ENCODE assay signal across 1 cellular context in the genomic region with DNA sequence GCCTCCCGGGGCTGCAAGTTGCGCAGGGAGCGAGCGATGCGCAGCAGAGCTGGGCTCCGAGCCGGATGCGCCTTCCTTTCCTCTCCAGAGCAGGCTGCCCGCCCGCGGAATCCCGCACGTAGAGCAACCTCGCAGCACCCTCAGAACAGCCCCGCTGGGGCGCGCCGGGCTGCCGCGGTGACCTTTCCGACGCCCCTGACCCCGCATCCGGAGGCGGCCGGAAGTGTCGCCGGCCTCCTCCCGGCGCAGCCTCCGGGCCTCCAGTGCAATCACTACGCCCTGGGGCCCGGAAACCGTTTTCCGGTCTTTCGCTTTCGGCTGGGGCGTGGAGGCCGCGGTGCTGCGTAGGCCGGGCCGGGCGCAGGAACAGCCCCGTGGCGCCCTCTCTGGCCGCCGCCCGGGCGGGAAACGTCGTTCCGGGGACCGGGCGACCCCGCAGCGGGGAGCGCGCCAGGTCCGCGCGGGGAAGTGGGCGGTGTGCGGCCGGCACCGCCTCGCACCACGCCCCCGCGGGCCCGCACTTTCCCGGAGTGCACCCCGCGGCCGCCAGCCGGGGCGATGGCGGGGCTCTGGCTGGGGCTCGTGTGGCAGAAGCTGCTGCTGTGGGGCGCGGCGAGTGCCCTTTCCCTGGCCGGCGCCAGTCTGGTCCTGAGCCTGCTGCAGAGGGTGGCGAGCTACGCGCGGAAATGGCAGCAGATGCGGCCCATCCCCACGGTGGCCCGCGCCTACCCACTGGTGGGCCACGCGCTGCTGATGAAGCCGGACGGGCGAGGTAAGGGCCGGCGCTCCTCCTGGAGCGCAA.
TF ChIP-seq lines count a peak whose summit lies in the region.

A gene (plus strand): TSS at position 302 of the 802 bp plus-strand sequence. CDS start 257 bp downstream, at position 559.

TF ChIP-seq in HepG2, 621 proteins besides CTCF, POLR2A, EP300 and RAD21 (continued from another document and continues in another):
- no peak; the same call in 1 of the 2 replicates for TF ChIP-seq HNRNPL (IDR thresholded peaks at IDR 0.05; ENCODE audit: low read depth, low read length)
- TF ChIP-seq, protein P1, sequence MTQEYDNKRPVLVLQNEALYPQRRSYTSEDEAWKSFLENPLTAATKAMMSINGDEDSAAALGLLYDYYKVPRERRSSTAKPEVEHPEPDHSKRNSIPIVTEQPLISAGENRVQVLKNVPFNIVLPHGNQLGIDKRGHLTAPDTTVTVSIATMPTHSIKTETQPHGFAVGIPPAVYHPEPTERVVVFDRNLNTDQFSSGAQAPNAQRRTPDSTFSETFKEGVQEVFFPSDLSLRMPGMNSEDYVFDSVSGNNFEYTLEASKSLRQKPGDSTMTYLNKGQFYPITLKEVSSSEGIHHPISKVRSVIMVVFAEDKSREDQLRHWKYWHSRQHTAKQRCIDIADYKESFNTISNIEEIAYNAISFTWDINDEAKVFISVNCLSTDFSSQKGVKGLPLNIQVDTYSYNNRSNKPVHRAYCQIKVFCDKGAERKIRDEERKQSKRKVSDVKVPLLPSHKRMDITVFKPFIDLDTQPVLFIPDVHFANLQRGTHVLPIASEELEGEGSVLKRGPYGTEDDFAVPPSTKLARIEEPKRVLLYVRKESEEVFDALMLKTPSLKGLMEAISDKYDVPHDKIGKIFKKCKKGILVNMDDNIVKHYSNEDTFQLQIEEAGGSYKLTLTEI (CRISPR knock-in tag; conservative IDR thresholded peaks at IDR 0.05) = no peak
- TF ChIP-seq HNRNPH1 (optimal IDR thresholded peaks at IDR 0.05; ENCODE audit: low read depth, low read length) = no peak
- TF ChIP-seq, protein P2, sequence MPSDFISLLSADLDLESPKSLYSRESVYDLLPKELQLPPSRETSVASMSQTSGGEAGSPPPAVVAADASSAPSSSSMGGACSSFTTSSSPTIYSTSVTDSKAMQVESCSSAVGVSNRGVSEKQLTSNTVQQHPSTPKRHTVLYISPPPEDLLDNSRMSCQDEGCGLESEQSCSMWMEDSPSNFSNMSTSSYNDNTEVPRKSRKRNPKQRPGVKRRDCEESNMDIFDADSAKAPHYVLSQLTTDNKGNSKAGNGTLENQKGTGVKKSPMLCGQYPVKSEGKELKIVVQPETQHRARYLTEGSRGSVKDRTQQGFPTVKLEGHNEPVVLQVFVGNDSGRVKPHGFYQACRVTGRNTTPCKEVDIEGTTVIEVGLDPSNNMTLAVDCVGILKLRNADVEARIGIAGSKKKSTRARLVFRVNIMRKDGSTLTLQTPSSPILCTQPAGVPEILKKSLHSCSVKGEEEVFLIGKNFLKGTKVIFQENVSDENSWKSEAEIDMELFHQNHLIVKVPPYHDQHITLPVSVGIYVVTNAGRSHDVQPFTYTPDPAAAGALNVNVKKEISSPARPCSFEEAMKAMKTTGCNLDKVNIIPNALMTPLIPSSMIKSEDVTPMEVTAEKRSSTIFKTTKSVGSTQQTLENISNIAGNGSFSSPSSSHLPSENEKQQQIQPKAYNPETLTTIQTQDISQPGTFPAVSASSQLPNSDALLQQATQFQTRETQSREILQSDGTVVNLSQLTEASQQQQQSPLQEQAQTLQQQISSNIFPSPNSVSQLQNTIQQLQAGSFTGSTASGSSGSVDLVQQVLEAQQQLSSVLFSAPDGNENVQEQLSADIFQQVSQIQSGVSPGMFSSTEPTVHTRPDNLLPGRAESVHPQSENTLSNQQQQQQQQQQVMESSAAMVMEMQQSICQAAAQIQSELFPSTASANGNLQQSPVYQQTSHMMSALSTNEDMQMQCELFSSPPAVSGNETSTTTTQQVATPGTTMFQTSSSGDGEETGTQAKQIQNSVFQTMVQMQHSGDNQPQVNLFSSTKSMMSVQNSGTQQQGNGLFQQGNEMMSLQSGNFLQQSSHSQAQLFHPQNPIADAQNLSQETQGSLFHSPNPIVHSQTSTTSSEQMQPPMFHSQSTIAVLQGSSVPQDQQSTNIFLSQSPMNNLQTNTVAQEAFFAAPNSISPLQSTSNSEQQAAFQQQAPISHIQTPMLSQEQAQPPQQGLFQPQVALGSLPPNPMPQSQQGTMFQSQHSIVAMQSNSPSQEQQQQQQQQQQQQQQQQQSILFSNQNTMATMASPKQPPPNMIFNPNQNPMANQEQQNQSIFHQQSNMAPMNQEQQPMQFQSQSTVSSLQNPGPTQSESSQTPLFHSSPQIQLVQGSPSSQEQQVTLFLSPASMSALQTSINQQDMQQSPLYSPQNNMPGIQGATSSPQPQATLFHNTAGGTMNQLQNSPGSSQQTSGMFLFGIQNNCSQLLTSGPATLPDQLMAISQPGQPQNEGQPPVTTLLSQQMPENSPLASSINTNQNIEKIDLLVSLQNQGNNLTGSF (CRISPR knock-in tag; IDR thresholded peaks at IDR 0.05) = no peak
- no peak for TF ChIP-seq ZNF841 (CRISPR knock-in tag; IDR thresholded peaks at IDR 0.05; ENCODE audit: borderline replicate concordance)
- TF ChIP-seq ZNF768 (CRISPR knock-in tag; IDR thresholded peaks at IDR 0.05) = peak; percentile 66; the same call in 1 of the 2 replicates
- TF ChIP-seq ZNF850 (CRISPR knock-in tag; conservative IDR thresholded peaks at IDR 0.05) = no peak
- no peak for TF ChIP-seq ZNF24 (IDR thresholded peaks at IDR 0.05)
- TF ChIP-seq, protein P3, sequence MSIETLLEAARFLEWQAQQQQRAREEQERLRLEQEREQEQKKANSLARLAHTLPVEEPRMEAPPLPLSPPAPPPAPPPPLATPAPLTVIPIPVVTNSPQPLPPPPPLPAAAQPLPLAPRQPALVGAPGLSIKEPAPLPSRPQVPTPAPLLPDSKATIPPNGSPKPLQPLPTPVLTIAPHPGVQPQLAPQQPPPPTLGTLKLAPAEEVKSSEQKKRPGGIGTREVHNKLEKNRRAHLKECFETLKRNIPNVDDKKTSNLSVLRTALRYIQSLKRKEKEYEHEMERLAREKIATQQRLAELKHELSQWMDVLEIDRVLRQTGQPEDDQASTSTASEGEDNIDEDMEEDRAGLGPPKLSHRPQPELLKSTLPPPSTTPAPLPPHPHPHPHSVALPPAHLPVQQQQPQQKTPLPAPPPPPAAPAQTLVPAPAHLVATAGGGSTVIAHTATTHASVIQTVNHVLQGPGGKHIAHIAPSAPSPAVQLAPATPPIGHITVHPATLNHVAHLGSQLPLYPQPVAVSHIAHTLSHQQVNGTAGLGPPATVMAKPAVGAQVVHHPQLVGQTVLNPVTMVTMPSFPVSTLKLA (IDR thresholded peaks at IDR 0.05) = no peak
- TF ChIP-seq REL (CRISPR knock-in tag; conservative IDR thresholded peaks at IDR 0.05) = no peak; the same call in 1 of the 2 replicates
- TF ChIP-seq, protein P4, sequence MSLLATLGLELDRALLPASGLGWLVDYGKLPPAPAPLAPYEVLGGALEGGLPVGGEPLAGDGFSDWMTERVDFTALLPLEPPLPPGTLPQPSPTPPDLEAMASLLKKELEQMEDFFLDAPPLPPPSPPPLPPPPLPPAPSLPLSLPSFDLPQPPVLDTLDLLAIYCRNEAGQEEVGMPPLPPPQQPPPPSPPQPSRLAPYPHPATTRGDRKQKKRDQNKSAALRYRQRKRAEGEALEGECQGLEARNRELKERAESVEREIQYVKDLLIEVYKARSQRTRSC (CRISPR knock-in tag; IDR thresholded peaks at IDR 0.05; ENCODE audit: low read depth) = no peak
- TF ChIP-seq, protein P5, sequence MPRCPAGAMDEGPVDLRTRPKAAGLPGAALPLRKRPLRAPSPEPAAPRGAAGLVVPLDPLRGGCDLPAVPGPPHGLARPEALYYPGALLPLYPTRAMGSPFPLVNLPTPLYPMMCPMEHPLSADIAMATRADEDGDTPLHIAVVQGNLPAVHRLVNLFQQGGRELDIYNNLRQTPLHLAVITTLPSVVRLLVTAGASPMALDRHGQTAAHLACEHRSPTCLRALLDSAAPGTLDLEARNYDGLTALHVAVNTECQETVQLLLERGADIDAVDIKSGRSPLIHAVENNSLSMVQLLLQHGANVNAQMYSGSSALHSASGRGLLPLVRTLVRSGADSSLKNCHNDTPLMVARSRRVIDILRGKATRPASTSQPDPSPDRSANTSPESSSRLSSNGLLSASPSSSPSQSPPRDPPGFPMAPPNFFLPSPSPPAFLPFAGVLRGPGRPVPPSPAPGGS (CRISPR knock-in tag; IDR thresholded peaks at IDR 0.05) = peak; percentile 18; the same call in 1 of the 2 replicates
- TF ChIP-seq, protein P6, sequence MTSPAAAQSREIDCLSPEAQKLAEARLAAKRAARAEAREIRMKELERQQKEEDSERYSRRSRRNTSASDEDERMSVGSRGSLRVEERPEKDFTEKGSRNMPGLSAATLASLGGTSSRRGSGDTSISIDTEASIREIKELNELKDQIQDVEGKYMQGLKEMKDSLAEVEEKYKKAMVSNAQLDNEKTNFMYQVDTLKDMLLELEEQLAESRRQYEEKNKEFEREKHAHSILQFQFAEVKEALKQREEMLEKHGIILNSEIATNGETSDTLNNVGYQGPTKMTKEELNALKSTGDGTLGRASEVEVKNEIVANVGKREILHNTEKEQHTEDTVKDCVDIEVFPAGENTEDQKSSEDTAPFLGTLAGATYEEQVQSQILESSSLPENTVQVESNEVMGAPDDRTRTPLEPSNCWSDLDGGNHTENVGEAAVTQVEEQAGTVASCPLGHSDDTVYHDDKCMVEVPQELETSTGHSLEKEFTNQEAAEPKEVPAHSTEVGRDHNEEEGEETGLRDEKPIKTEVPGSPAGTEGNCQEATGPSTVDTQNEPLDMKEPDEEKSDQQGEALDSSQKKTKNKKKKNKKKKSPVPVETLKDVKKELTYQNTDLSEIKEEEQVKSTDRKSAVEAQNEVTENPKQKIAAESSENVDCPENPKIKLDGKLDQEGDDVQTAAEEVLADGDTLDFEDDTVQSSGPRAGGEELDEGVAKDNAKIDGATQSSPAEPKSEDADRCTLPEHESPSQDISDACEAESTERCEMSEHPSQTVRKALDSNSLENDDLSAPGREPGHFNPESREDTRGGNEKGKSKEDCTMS (CRISPR knock-in tag; conservative IDR thresholded peaks at IDR 0.05) = no peak
- no peak for TF ChIP-seq ZNF354B (CRISPR knock-in tag; IDR thresholded peaks at IDR 0.05)
- TF ChIP-seq MYC (CRISPR knock-in tag; IDR thresholded peaks at IDR 0.05; ENCODE audit: borderline replicate concordance) = peak; percentile 81
- TF ChIP-seq SRSF4 (IDR thresholded peaks at IDR 0.05; ENCODE audit: low read depth, low read length, poor library complexity, severe bottlenecking) = no peak
- peak; percentile 80; the same call in 1 of the 2 replicates for TF ChIP-seq NR2F2 (IDR thresholded peaks at IDR 0.05; ENCODE audit: borderline replicate concordance, low read depth)
- TF ChIP-seq, protein P7, sequence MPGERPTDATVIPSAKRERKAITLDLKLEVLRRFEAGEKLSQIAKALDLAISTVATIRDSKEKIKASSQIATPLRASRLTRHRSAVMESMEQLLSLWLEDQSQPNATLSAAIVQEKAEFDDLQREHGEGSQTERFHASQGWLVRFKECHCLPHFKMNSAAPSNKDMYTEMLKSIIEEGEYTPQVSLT (CRISPR knock-in tag; IDR thresholded peaks at IDR 0.05; ENCODE audit: borderline replicate concordance, low read depth) = no peak
- no peak for TF ChIP-seq NCOA5 (CRISPR knock-in tag; IDR thresholded peaks at IDR 0.05)
- peak; percentile 29; the same call in 1 of the 2 replicates for TF ChIP-seq FOXJ3 (CRISPR knock-in tag; IDR thresholded peaks at IDR 0.05; ENCODE audit: borderline replicate concordance)
- peak; percentile 85 for TF ChIP-seq GABPA (IDR thresholded peaks at IDR 0.05; ENCODE audit: low read depth, low read length)
- TF ChIP-seq GABPA (CRISPR knock-in tag; IDR thresholded peaks at IDR 0.05; ENCODE audit: low read depth) = peak; percentile 86
- TF ChIP-seq ONECUT2 (CRISPR knock-in tag; IDR thresholded peaks at IDR 0.05) = no peak
- peak; percentile 19; the same call in 1 of the 2 replicates for TF ChIP-seq ZNF234 (CRISPR knock-in tag; conservative IDR thresholded peaks at IDR 0.05)
- no peak for TF ChIP-seq HNRNPK (IDR thresholded peaks at IDR 0.05; ENCODE audit: low read depth, low read length, poor library complexity, severe bottlenecking)
- TF ChIP-seq, protein P8, sequence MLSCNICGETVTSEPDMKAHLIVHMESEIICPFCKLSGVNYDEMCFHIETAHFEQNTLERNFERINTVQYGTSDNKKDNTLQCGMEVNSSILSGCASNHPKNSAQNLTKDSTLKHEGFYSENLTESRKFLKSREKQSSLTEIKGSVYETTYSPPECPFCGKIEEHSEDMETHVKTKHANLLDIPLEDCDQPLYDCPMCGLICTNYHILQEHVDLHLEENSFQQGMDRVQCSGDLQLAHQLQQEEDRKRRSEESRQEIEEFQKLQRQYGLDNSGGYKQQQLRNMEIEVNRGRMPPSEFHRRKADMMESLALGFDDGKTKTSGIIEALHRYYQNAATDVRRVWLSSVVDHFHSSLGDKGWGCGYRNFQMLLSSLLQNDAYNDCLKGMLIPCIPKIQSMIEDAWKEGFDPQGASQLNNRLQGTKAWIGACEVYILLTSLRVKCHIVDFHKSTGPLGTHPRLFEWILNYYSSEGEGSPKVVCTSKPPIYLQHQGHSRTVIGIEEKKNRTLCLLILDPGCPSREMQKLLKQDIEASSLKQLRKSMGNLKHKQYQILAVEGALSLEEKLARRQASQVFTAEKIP (CRISPR knock-in tag; IDR thresholded peaks at IDR 0.05; ENCODE audit: borderline replicate concordance) = no peak
- TF ChIP-seq SUZ12 (IDR thresholded peaks at IDR 0.05; ENCODE audit: low read depth, low read length) = no peak
- no peak for TF ChIP-seq TRIM24 (CRISPR knock-in tag; IDR thresholded peaks at IDR 0.05)
- TF ChIP-seq NFIC (IDR thresholded peaks at IDR 0.05; ENCODE audit: low read length) = no peak
- TF ChIP-seq ZNF225 (CRISPR knock-in tag; IDR thresholded peaks at IDR 0.05) = 0 out of 2 replicates have a peak, but pooled peaks have one; percentile 38
- TF ChIP-seq ZNF326 (CRISPR knock-in tag; IDR thresholded peaks at IDR 0.05; ENCODE audit: borderline replicate concordance) = no peak
- TF ChIP-seq, protein P9, sequence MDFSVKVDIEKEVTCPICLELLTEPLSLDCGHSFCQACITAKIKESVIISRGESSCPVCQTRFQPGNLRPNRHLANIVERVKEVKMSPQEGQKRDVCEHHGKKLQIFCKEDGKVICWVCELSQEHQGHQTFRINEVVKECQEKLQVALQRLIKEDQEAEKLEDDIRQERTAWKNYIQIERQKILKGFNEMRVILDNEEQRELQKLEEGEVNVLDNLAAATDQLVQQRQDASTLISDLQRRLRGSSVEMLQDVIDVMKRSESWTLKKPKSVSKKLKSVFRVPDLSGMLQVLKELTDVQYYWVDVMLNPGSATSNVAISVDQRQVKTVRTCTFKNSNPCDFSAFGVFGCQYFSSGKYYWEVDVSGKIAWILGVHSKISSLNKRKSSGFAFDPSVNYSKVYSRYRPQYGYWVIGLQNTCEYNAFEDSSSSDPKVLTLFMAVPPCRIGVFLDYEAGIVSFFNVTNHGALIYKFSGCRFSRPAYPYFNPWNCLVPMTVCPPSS (IDR thresholded peaks at IDR 0.05) = no peak
- TF ChIP-seq ZNF205 (CRISPR knock-in tag; IDR thresholded peaks at IDR 0.05) = no peak; the same call in 1 of the 2 replicates
- TF ChIP-seq ZBTB21 (CRISPR knock-in tag; IDR thresholded peaks at IDR 0.05) = no peak
- peak; percentile 79; the same call in 1 of the 2 replicates for TF ChIP-seq ZNF674 (CRISPR knock-in tag; IDR thresholded peaks at IDR 0.05; ENCODE audit: low read depth)
- TF ChIP-seq ZNF746 (CRISPR knock-in tag; IDR thresholded peaks at IDR 0.05) = no peak
- no peak for TF ChIP-seq MATR3 (CRISPR knock-in tag; IDR thresholded peaks at IDR 0.05)
- no peak; the same call in none of the 2 replicates for TF ChIP-seq RXRA (CRISPR knock-in tag; IDR thresholded peaks at IDR 0.05)
- no peak for TF ChIP-seq FOXA3 (CRISPR knock-in tag; IDR thresholded peaks at IDR 0.05)
- TF ChIP-seq, protein P10, sequence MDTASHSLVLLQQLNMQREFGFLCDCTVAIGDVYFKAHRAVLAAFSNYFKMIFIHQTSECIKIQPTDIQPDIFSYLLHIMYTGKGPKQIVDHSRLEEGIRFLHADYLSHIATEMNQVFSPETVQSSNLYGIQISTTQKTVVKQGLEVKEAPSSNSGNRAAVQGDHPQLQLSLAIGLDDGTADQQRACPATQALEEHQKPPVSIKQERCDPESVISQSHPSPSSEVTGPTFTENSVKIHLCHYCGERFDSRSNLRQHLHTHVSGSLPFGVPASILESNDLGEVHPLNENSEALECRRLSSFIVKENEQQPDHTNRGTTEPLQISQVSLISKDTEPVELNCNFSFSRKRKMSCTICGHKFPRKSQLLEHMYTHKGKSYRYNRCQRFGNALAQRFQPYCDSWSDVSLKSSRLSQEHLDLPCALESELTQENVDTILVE (CRISPR knock-in tag; IDR thresholded peaks at IDR 0.05) = peak; percentile 99
- no peak for TF ChIP-seq KLF11 (CRISPR knock-in tag; IDR thresholded peaks at IDR 0.05)
